11 cellular contexts compared by ENCODE assay signal in the genomic region with DNA sequence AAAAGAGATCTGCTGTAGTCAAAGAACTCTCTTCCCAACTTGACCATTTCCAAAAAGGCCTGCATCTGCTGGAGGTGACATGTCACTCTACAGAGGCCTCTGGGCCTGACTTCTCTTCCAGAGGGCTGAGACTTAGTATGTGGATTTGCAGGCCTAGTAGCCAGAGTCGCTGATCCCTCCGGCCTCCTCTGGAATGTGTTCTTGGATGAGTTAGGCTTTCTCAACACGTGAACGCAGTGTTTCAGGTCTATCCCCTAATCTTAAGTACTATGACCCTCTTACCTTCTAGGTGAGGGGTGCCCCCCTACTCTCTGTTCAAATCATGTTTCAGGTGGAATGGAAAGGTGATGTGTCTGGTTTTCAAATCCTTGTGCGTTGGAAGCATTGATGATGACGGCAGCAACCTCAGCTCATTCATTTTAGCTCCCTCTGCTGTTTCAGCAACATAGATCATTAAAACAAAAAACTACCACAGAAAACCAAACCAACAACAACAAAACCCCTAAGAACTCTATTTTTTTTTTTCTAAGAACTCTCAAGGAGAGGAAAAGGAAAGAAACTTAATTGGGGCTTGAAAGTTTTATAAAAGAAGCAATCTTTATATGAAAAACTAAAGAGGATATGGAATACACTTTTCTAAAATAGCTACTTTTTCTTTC. TPM values are rescaled to one million over a fixed set of nuclear protein-coding genes. Genes with fewer than 3 reads are reported as not detected.
DNase-seq lines count a peak whose midpoint lies in the region; ATAC-seq, FAIRE-seq and TF ChIP-seq lines count a peak whose summit lies in the region.
"Had no signal": no experiment of that assay in that cellular context is flagged by ENCODE, and none has a peak within 500 bp of the region (broad histone marks: within the 10 kb centered on the region; RNA-seq: fewer than 3 reads in every experiment).

No MANE protein-coding gene starts in this region.

- H3K4me1 Mint-ChIP-seq in activated CD4-positive, alpha-beta T cell treated with anti-CD3 and anti-CD28 coated beads, Interleukin-2, amount 10 ng/mL, durations not matched to agents 7 days and 5 days: no peaks in the 10 kb centered on the region
- H3K4me1 Mint-ChIP-seq: activated B cell treated with CpG ODN at 0.5 μM for 24 hours had no signal

- intact Hi-C loops in left ventricle myocardium inferior (cut with micrococcal nuclease): loop anchor here (10.0 kb wide), 1 partner anchor 128 kb away; no protein-coding TSS in a partner anchor
- intact Hi-C loops in right cardiac atrium (cut with DNase I): loop anchor here in 3 of 4 donors (5.0 to 10.0 kb wide), 3 partner anchors 98 to 130 kb away; a partner anchor contains a TSS
- intact Hi-C loops in aorta (cut with DNase I): no loop called here

- H3K79me2 ChIP-seq in keratinocyte (ENCODE audit: control insufficient read depth, insufficient read depth, low read length): no peaks in the 10 kb centered on the region

- H3K9me1 ChIP-seq in keratinocyte (ENCODE audit: control insufficient read depth, extremely low read depth, insufficient read depth, low read length): no peaks in the 10 kb centered on the region

- no peaks in the 10 kb centered on the region for H3K9me3 Mint-ChIP-seq in activated CD4-positive, alpha-beta T cell treated with anti-CD3 and anti-CD28 coated beads, Interleukin-2, amount 10 ng/mL, durations not matched to agents 7 days and 5 days

- H3K27me3 ChIP-seq in left ventricle myocardium inferior (ENCODE audit: low read depth): peaks cover 9% of the 10 kb centered on the region
- H3K27me3 ChIP-seq in right cardiac atrium (ENCODE audit: control insufficient read depth, insufficient read depth): no peaks in the 10 kb centered on the region
- no peaks in the 10 kb centered on the region for H3K27me3 ChIP-seq in WERI-Rb-1 (ENCODE audit: insufficient read depth, low read depth, severe bottlenecking)
- H3K27me3 ChIP-seq in keratinocyte (ENCODE audit: control insufficient read depth, extremely low read depth, insufficient read depth, low read length): no peaks in the 10 kb centered on the region
- no peaks in the 10 kb centered on the region for H3K27me3 ChIP-seq in aorta (ENCODE audit: control insufficient read depth in 1 of 2, insufficient read depth in 2 of 2, low read length in 1 of 2)

- no peaks in the 10 kb centered on the region for H4K20me1 ChIP-seq in keratinocyte (ENCODE audit: control insufficient read depth, extremely low read depth, insufficient read depth, low read length)

- dilution Hi-C loops in keratinocyte (cut with MboI; ENCODE audit: extremely low pct_ligation_motif_present, low sequenced_read_pairs): no loop called here

- no peak overlapping the region for H3K27ac Mint-ChIP-seq in activated CD4-positive, alpha-beta T cell treated with anti-CD3 and anti-CD28 coated beads, Interleukin-2, amount 10 ng/mL, durations not matched to agents 7 days and 5 days
- H3K27ac Mint-ChIP-seq: activated B cell treated with CpG ODN at 0.5 μM for 24 hours had no signal

- peaks cover 2% of the 10 kb centered on the region for H3K27me3 Mint-ChIP-seq in activated CD4-positive, alpha-beta T cell treated with anti-CD3 and anti-CD28 coated beads, Interleukin-2, amount 10 ng/mL, durations not matched to agents 7 days and 5 days
- H3K27me3 Mint-ChIP-seq: activated B cell treated with CpG ODN at 0.5 μM for 24 hours had no signal

- H3K9me3 ChIP-seq in left ventricle myocardium inferior (replicated peaks): no peaks in the 10 kb centered on the region
- no peaks in the 10 kb centered on the region for H3K9me3 ChIP-seq in right cardiac atrium (ENCODE audit: control insufficient read depth, low read length)
- H3K9me3 ChIP-seq in WERI-Rb-1 (ENCODE audit: severe bottlenecking): no peaks in the 10 kb centered on the region
- H3K9me3 ChIP-seq in keratinocyte (ENCODE audit: control insufficient read depth, low read depth, low read length): no peaks in the 10 kb centered on the region
- no peaks in the 10 kb centered on the region for H3K9me3 ChIP-seq in aorta (ENCODE audit: control insufficient read depth, low read length)

- DNase-seq in left ventricle myocardium inferior: no peak
- no peak for DNase-seq in right cardiac atrium
- DNase-seq in WERI-Rb-1: no peak
- no peak for DNase-seq in keratinocyte (ENCODE audit: low read depth, low spot score)
- no peak for DNase-seq in aorta
- no peak for DNase-seq in activated CD4-positive, alpha-beta T cell treated with anti-CD3 and anti-CD28 coated beads, Interleukin-2, amount 10 ng/mL, durations not matched to agents 7 days and 5 days
- DNase-seq: activated B cell treated with CpG ODN at 0.5 μM for 24 hours, GDM1, NCI-H1105 had no signal

- no peak overlapping the region for H3K9ac ChIP-seq in keratinocyte (ENCODE audit: control insufficient read depth, extremely low read depth, insufficient read depth, low read length)

- ATAC-seq in right cardiac atrium: no peak
- ATAC-seq in aorta (ENCODE audit: low FRiP score): peak; percentile 60
- ATAC-seq in GM19455 (IDR thresholded peaks at IDR 0.05; ENCODE audit: unreplicated experiment): no peak
- ATAC-seq in HG03045 (IDR thresholded peaks at IDR 0.05; ENCODE audit: unreplicated experiment): no peak

- FAIRE-seq in keratinocyte (lab: Jason Lieb, UNC): peak; percentile 26

- peak; percentile 57 for TF ChIP-seq CTCF in left ventricle myocardium inferior (IDR thresholded peaks at IDR 0.05; ENCODE audit: borderline replicate concordance)
- TF ChIP-seq CTCF in WERI-Rb-1 (IDR thresholded peaks at IDR 0.05; ENCODE audit: low read depth, low read length): peak; percentile 30; the same call in 1 of the 2 replicates
- TF ChIP-seq CTCF in keratinocyte (optimal IDR thresholded peaks at IDR 0.05 in 1 of 3, IDR thresholded peaks at IDR 0.05 in 1 of 3, conservative IDR thresholded peaks at IDR 0.05 in 1 of 3; ENCODE audit: extremely low read depth in 1 of 3, insufficient read depth in 2 of 3, low read length in 3 of 3): peak; percentile 14 to 45 (median 41)

- CTCF ChIA-PET in activated CD4-positive, alpha-beta T cell treated with anti-CD3 and anti-CD28 coated beads, Interleukin-2, amount 10 ng/mL, durations not matched to agents 7 days and 5 days (lab: Charles Lee): interaction anchor here (0.9 kb wide), 1 partner anchor 16 kb away, joined by 3 read pairs; no protein-coding TSS in a partner anchor

- POLR2A ChIA-PET in activated CD4-positive, alpha-beta T cell treated with anti-CD3 and anti-CD28 coated beads, Interleukin-2, amount 10 ng/mL, durations not matched to agents 7 days and 5 days (lab: Charles Lee): no interaction called here

- H3K4me3 ChIP-seq in left ventricle myocardium inferior (no peak overlapping the region), right cardiac atrium (ENCODE audit: low read length) (no peak overlapping the region), WERI-Rb-1 (ENCODE audit: low read depth, low read length) (no peak overlapping the region), keratinocyte (ENCODE audit: control insufficient read depth in 2 of 3, extremely low read depth in 1 of 3, insufficient read depth in 2 of 3, low read depth in 1 of 3, low read length in 3 of 3) (no peak overlapping the region), aorta (ENCODE audit: low read length in 2 of 2) (no peak overlapping the region)

- whole genome bisulfite sequencing in right cardiac atrium: 40% methylated on average over 6 of the region's 6 CpGs
- 42 to 44% methylated on average over 6 of the region's 6 CpGs for WGBS in aorta, 2 donors

- no peak overlapping the region for H3K4me2 ChIP-seq in keratinocyte (ENCODE audit: control insufficient read depth, extremely low read depth, insufficient read depth, low read depth, low read length)

- no peaks in the 10 kb centered on the region for H3K36me3 Mint-ChIP-seq in activated CD4-positive, alpha-beta T cell treated with anti-CD3 and anti-CD28 coated beads, Interleukin-2, amount 10 ng/mL, durations not matched to agents 7 days and 5 days (ENCODE audit: low read depth)

- no peak overlapping the region for H3K4me3 Mint-ChIP-seq in activated CD4-positive, alpha-beta T cell treated with anti-CD3 and anti-CD28 coated beads, Interleukin-2, amount 10 ng/mL, durations not matched to agents 7 days and 5 days
- H3K4me3 Mint-ChIP-seq: activated B cell treated with CpG ODN at 0.5 μM for 24 hours had no signal

- no peaks in the 10 kb centered on the region for H3K4me1 ChIP-seq in left ventricle myocardium inferior
- H3K4me1 ChIP-seq in right cardiac atrium (ENCODE audit: control insufficient read depth, insufficient read depth, low read length): no peaks in the 10 kb centered on the region
- peaks cover 5% of the 10 kb centered on the region for H3K4me1 ChIP-seq in keratinocyte (ENCODE audit: control insufficient read depth, extremely low read depth, insufficient read depth, low read length)
- H3K4me1 ChIP-seq in aorta (ENCODE audit: control insufficient read depth in 1 of 2, insufficient read depth in 2 of 2, low read length in 2 of 2): no peaks in the 10 kb centered on the region

- peak overlapping the region; percentile 56 for H2AFZ ChIP-seq in keratinocyte (ENCODE audit: control insufficient read depth, low read length)

- H3K36me3 ChIP-seq in left ventricle myocardium inferior: no peaks in the 10 kb centered on the region
- no peaks in the 10 kb centered on the region for H3K36me3 ChIP-seq in WERI-Rb-1
- no peaks in the 10 kb centered on the region for H3K36me3 ChIP-seq in keratinocyte (ENCODE audit: control insufficient read depth in 2 of 2, extremely low read depth in 1 of 2, insufficient read depth in 2 of 2, low read length in 2 of 2)
- H3K36me3 ChIP-seq in aorta (ENCODE audit: control insufficient read depth in 1 of 2, insufficient read depth in 2 of 2, low read length in 1 of 2): no peaks in the 10 kb centered on the region

- H3K27ac ChIP-seq in left ventricle myocardium inferior (replicated peaks) (no peak overlapping the region), right cardiac atrium (ENCODE audit: low read length) (no peak overlapping the region), WERI-Rb-1 (no peak overlapping the region), keratinocyte (ENCODE audit: control insufficient read depth, insufficient read depth, low read length) (no peak overlapping the region), aorta (ENCODE audit: low read depth in 1 of 2, low read length in 2 of 2) (no peak overlapping the region)

RNA-seq across cellular contexts. Expression of a gene that starts 56.4 kb away (rescaled TPM):
- total RNA-seq in left ventricle myocardium inferior (18.0 TPM), right cardiac atrium (10 to 100 TPM; 15.9 to 21.4 (median 18.2) TPM), aorta (10 to 100 TPM; 17.3 to 20.2 TPM)
- polyA plus RNA-seq in right cardiac atrium (14.2 TPM), keratinocyte (12.1 to 25.5 TPM (median 17.4 TPM) in 3 replicates), aorta (10 to 100 TPM; 17.1 to 31.7 TPM)
- polyA plus RNA-seq in keratinocyte (2011; ENCODE audit: low read depth): 18.1 TPM
- polyA plus RNA-seq in keratinocyte (2011; cell fraction: cytosol; rRNA removed): 15.0 and 21.0 TPM in 2 replicates
- polyA plus RNA-seq in keratinocyte (2011; cell fraction: nucleus; rRNA removed): 9.5 TPM in 2 replicates
- polyA plus RNA-seq in keratinocyte (2012; ENCODE audit: low replicate concordance): 16.7 and 17.4 TPM in 2 replicates
- 0.95 to 6.6 TPM (median 2.9 TPM) in 3 replicates for polyA minus RNA-seq in keratinocyte
- polyA minus RNA-seq in keratinocyte (2011; cell fraction: cytosol; rRNA and poly(A)+ RNA removed): 14.2 TPM
- polyA minus RNA-seq in keratinocyte (2011; cell fraction: nucleus; rRNA and poly(A)+ RNA removed): 2.5 and 3.3 TPM in 2 replicates
- 10 to 100 TPM; 13.2 to 14.8 TPM for total RNA-seq in activated CD4-positive, alpha-beta T cell treated with anti-CD3 and anti-CD28 coated beads, Interleukin-2, amount 10 ng/mL, durations not matched to agents 7 days and 5 days

RNA-seq across cellular contexts. Expression of a gene that starts 56.5 kb away (rescaled TPM):
- total RNA-seq in left ventricle myocardium inferior (20.5 TPM), right cardiac atrium (10 to 100 TPM; 18.6 to 21.4 (median 20.5) TPM), aorta (10 to 100 TPM; 31.9 to 44.6 TPM)
- polyA plus RNA-seq in right cardiac atrium (12.6 TPM), keratinocyte (30.8 to 42.5 TPM (median 33.2 TPM) in 3 replicates), aorta (10 to 100 TPM in 1 of 2 donors, 1 to 10 TPM in 1; 7.4 to 16.6 TPM)
- 13.9 TPM for polyA plus RNA-seq in keratinocyte (2011; ENCODE audit: low read depth)
- polyA plus RNA-seq in keratinocyte (2011; cell fraction: cytosol; rRNA removed): 21.0 and 39.7 TPM in 2 replicates
- 53.1 and 58.7 TPM in 2 replicates for polyA plus RNA-seq in keratinocyte (2011; cell fraction: nucleus; rRNA removed)
- polyA plus RNA-seq in keratinocyte (2012; ENCODE audit: low replicate concordance): 12.4 and 13.8 TPM in 2 replicates
- 9.2 to 45.6 TPM (median 45.0 TPM) in 3 replicates for polyA minus RNA-seq in keratinocyte
- 16.9 TPM for polyA minus RNA-seq in keratinocyte (2011; cell fraction: cytosol; rRNA and poly(A)+ RNA removed)
- polyA minus RNA-seq in keratinocyte (2011; cell fraction: nucleus; rRNA and poly(A)+ RNA removed): 26.9 and 53.3 TPM in 2 replicates
- total RNA-seq in activated CD4-positive, alpha-beta T cell treated with anti-CD3 and anti-CD28 coated beads, Interleukin-2, amount 10 ng/mL, durations not matched to agents 7 days and 5 days: 10 to 100 TPM; 28.0 to 33.1 TPM

Comparison
In these comparisons a context has a peak if more than half of its experiments do, and no peak if none do; other contexts are left out.
1. intact Hi-C loops: an anchor here in left ventricle myocardium inferior (10.0 kb wide) and right cardiac atrium (5.0 to 10.0 kb wide); none called in aorta.